In the genomic region with DNA sequence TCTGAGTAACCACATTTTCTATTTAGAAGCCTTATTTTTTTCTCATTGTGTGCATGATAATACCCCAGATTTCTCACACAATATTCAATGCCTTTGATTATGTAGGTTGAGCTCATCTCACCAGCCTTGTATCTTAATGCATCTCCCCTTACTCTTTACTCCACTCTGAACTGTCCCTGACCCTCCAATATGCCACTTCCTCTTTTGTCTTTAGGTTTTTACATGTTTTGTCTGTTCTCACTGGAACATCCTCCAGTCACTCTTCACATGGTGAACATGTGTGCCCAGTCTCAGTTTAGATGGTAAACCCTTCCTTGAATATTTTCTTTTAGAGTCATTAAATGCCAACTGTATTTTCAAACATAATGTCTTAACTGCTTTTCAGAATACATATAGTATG, we compare ENCODE assay signal across 1 cellular context.
A peak's percentile ranks its signal among the peaks of the same experiment; 100 is the strongest.
TF ChIP-seq lines count a peak whose summit lies in the region.

No MANE protein-coding gene starts in this region.

TF ChIP-seq in GM12878, 131 proteins besides CTCF, POLR2A, EP300 and RAD21 (continued from another document):
- TF ChIP-seq, protein P1, sequence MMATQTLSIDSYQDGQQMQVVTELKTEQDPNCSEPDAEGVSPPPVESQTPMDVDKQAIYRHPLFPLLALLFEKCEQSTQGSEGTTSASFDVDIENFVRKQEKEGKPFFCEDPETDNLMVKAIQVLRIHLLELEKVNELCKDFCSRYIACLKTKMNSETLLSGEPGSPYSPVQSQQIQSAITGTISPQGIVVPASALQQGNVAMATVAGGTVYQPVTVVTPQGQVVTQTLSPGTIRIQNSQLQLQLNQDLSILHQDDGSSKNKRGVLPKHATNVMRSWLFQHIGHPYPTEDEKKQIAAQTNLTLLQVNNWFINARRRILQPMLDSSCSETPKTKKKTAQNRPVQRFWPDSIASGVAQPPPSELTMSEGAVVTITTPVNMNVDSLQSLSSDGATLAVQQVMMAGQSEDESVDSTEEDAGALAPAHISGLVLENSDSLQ (IDR thresholded peaks at IDR 0.05): peak; percentile 32; the same call in 1 of the 2 replicates
- TF ChIP-seq SMAD1 (IDR thresholded peaks at IDR 0.05; ENCODE audit: low read depth, partially characterized antibody) (no peak), SIN3A (IDR thresholded peaks at IDR 0.05; ENCODE audit: low read depth, low read length) (no peak), MYC (IDR thresholded peaks at IDR 0.05; ENCODE audit: insufficient read depth, insufficient read length, insufficient replicate concordance, low read length, severe bottlenecking) (no peak)
